11 cellular contexts compared by ENCODE assay signal in genomic region chr4:69210911-69211310, GRCh38. TPM values are rescaled to one million over a fixed set of nuclear protein-coding genes. Genes with fewer than 3 reads are reported as not detected.
"Had no signal": no experiment of that assay in that cellular context is flagged by ENCODE, and none has a peak within 500 bp of the region (broad histone marks: within the 10 kb centered on the region; RNA-seq: fewer than 3 reads in every experiment).

No MANE protein-coding gene starts in this region.

- H3K4me3 Mint-ChIP-seq: H9, HFFc6 had no signal

- H3K9me3 Mint-ChIP-seq: H9, HFFc6 had no signal

- H3K27ac ChIP-seq: GM23248 had no signal

- H3K4me1 ChIP-seq: HAP-1 had no signal

- ATAC-seq: HCT116 had no signal

- H3K4me3 ChIP-seq: GM23248, HAP-1 had no signal

- H3K27ac Mint-ChIP-seq: H9, HFFc6 had no signal

- H3K9ac ChIP-seq: GM23248 had no signal

- FAIRE-seq: H1, H54 had no signal

- H3K36me3 ChIP-seq: HAP-1 had no signal

- H3K9me3 ChIP-seq: HAP-1 had no signal

- DNase-seq: GM23248, GOT3, H7, H9, HCEC 1CT, HFFc6 had no signal

- H2AFZ ChIP-seq: GM23248 had no signal

RNA-seq across cellular contexts. Expression of gene UGT2B11, which starts 3.6 kb away (rescaled TPM):
- total RNA-seq: GM23248, H1, H4, H7, H9, HFFc6 had no signal
- polyA plus RNA-seq: GM23248, H1 had no signal
